Comparison of ENCODE assay signal across 1 cellular context in genomic region chr14:76947078-76947837, GRCh38.
A peak's percentile ranks its signal among the peaks of the same experiment; 100 is the strongest.
TF ChIP-seq lines count a peak whose summit lies in the region.

No MANE protein-coding gene starts in this region.

TF ChIP-seq in K562, 482 proteins besides CTCF, POLR2A, EP300 and RAD21 (continued from another document and continues in another):
- peak; percentile 67 for TF ChIP-seq MGA (IDR thresholded peaks at IDR 0.05)
- TF ChIP-seq POLR3G (IDR thresholded peaks at IDR 0.05; ENCODE audit: extremely low read depth, insufficient read length, insufficient replicate concordance): no peak
- TF ChIP-seq ZHX1 (conservative IDR thresholded peaks at IDR 0.05; ENCODE audit: low read length): no peak
- no peak for TF ChIP-seq XRCC4 (IDR thresholded peaks at IDR 0.05; ENCODE audit: extremely low read depth, insufficient read depth, insufficient read length)
- no peak for TF ChIP-seq FIP1L1 (IDR thresholded peaks at IDR 0.05; ENCODE audit: low read depth, low read length, poor library complexity, severe bottlenecking)
- no peak for TF ChIP-seq CHCHD3 (CRISPR knock-in tag; IDR thresholded peaks at IDR 0.05)
- TF ChIP-seq MEIS2 (IDR thresholded peaks at IDR 0.05; ENCODE audit: partially characterized antibody): no peak
- no peak for TF ChIP-seq EGR1 (conservative IDR thresholded peaks at IDR 0.05)
- no peak for TF ChIP-seq MEF2A (IDR thresholded peaks at IDR 0.05; ENCODE audit: control insufficient read depth, low read depth, low read length)
- TF ChIP-seq ESRRA (IDR thresholded peaks at IDR 0.05; ENCODE audit: borderline replicate concordance, low read depth): no peak
- no peak for TF ChIP-seq TAF7 (tag; IDR thresholded peaks at IDR 0.05)
- no peak for TF ChIP-seq ATF7 (IDR thresholded peaks at IDR 0.05)
- TF ChIP-seq ZNF449 (CRISPR knock-in tag; IDR thresholded peaks at IDR 0.05): no peak
- TF ChIP-seq GATAD2A (IDR thresholded peaks at IDR 0.05): no peak
- TF ChIP-seq MBD2 (IDR thresholded peaks at IDR 0.05; ENCODE audit: borderline replicate concordance, low read depth): no peak
- no peak for TF ChIP-seq CHD2 (IDR thresholded peaks at IDR 0.05; ENCODE audit: low read depth, low read length)
- TF ChIP-seq SNAPC5 (CRISPR knock-in tag; IDR thresholded peaks at IDR 0.05): no peak
- peak; percentile 20; the same call in 1 of the 2 replicates for TF ChIP-seq LEF1 (IDR thresholded peaks at IDR 0.05)
- TF ChIP-seq ZNF507 (tag; conservative IDR thresholded peaks at IDR 0.05): no peak
- no peak for TF ChIP-seq EHMT2 (IDR thresholded peaks at IDR 0.05)
- peak; percentile 78 for TF ChIP-seq L3MBTL2 (IDR thresholded peaks at IDR 0.05)
- no peak for TF ChIP-seq MLLT1 (IDR thresholded peaks at IDR 0.05)
- peak; percentile 92 for TF ChIP-seq PCBP1 (IDR thresholded peaks at IDR 0.05; ENCODE audit: low read depth, low read length, poor library complexity, severe bottlenecking)
- no peak for TF ChIP-seq PHF20 (IDR thresholded peaks at IDR 0.05; ENCODE audit: partially characterized antibody)
- peak; percentile 12 to 34; a peak in 1 of 4 replicates for TF ChIP-seq MNT (conservative IDR thresholded peaks at IDR 0.05)
- no peak for TF ChIP-seq ELK1 (CRISPR knock-in tag; IDR thresholded peaks at IDR 0.05)
- TF ChIP-seq RFX5 (IDR thresholded peaks at IDR 0.05; ENCODE audit: low read depth, low read length): no peak
- TF ChIP-seq EP400 (IDR thresholded peaks at IDR 0.05): 0 out of 2 replicates have a peak, but pooled peaks have one; percentile 2
- no peak for TF ChIP-seq EZH2 (IDR thresholded peaks at IDR 0.05; ENCODE audit: borderline replicate concordance, low read depth, low read length)
- TF ChIP-seq KAT7 (CRISPR knock-in tag; IDR thresholded peaks at IDR 0.05; ENCODE audit: borderline replicate concordance): no peak
- no peak for TF ChIP-seq HNRNPH1 (optimal IDR thresholded peaks at IDR 0.05; ENCODE audit: low read depth, low read length)
- no peak for TF ChIP-seq SMARCC2 (IDR thresholded peaks at IDR 0.05; ENCODE audit: low read depth)
- TF ChIP-seq CBFA2T2 (conservative IDR thresholded peaks at IDR 0.05): no peak
- no peak for TF ChIP-seq MYC (IDR thresholded peaks at IDR 0.05; ENCODE audit: low read depth, low read length)
- no peak for TF ChIP-seq MYC (CRISPR knock-in tag; IDR thresholded peaks at IDR 0.05; ENCODE audit: borderline replicate concordance, low read depth)
- no peak for TF ChIP-seq HMGN3 (IDR thresholded peaks at IDR 0.05; ENCODE audit: borderline replicate concordance, extremely low read depth, insufficient read length, low read depth, low read length)
- TF ChIP-seq NFE2 (IDR thresholded peaks at IDR 0.05; ENCODE audit: low read depth): peak; percentile 37; the same call in 1 of the 2 replicates
- TF ChIP-seq MAX (CRISPR knock-in tag; IDR thresholded peaks at IDR 0.05): peak; percentile 66
- peak; percentile 4; the same call in 1 of the 2 replicates for TF ChIP-seq MAFF (IDR thresholded peaks at IDR 0.05; ENCODE audit: low read length)
- no peak for TF ChIP-seq CTCFL (IDR thresholded peaks at IDR 0.05; ENCODE audit: borderline replicate concordance, insufficient read depth, low read depth, low read length, poor library complexity, severe bottlenecking)
